ENCODE assay signal across 24 cellular contexts in genomic region chr2:50687327-50687726, GRCh38.
"Had no signal": no experiment of that assay in that cellular context is flagged by ENCODE, and none has a peak within 500 bp of the region (broad histone marks: within the 10 kb centered on the region; RNA-seq: fewer than 3 reads in every experiment).

No MANE protein-coding gene starts in this region.

- DNase-seq: dorsolateral prefrontal cortex; effector CD4-positive, alpha-beta T cell; foreskin fibroblast; gastrocnemius medialis; kidney; left cardiac atrium; left lung; mesenchymal stem cell; naive thymus-derived CD4-positive, alpha-beta T cell; nucleus accumbens; sigmoid colon; spleen; stimulated activated CD4-positive, alpha-beta T cell treated with anti-CD3 and anti-CD28 coated beads, Interleukin-4, amount 100 ng/mL, for 4 hours; stimulated activated naive CD8-positive, alpha-beta T cell treated with anti-CD3 and anti-CD28 coated beads, Interleukin-15, Interleukin-2, amounts not matched to agents 100 U/mL and 50 U/mL, for 24 hours; substantia nigra; testis; tibial artery had no signal

- H3K27me3 ChIP-seq: dorsolateral prefrontal cortex, gastrocnemius medialis, left lung, right atrium auricular region, sigmoid colon, spleen, testis, tibial artery had no signal

- H3K9me3 ChIP-seq: gastrocnemius medialis, left lung, prostate gland, right atrium auricular region, sigmoid colon, spleen, testis, tibial artery had no signal

- ATAC-seq: esophagus mucosa; gastrocnemius medialis; left cardiac atrium; left lung; naive thymus-derived CD4-positive, alpha-beta T cell; stimulated activated memory B cell treated with anti-CD40 and anti-IgM and Interleukin-4, amounts not matched to agents 10 μg/mL and 1 μg/mL and 100 μg/mL, for 72 hours; stimulated activated naive CD8-positive, alpha-beta T cell treated with anti-CD3 and anti-CD28 coated beads, Interleukin-15, Interleukin-2, amounts not matched to agents 100 U/mL and 50 U/mL, for 24 hours had no signal

- H3K4me3 ChIP-seq: dorsolateral prefrontal cortex, gastrocnemius medialis, left lung, prostate gland, right atrium auricular region, sigmoid colon, skin epidermis, spleen, testis, tibial artery had no signal

- H3K36me3 ChIP-seq: gastrocnemius medialis, left lung, prostate gland, right atrium auricular region, sigmoid colon, spleen, tibial artery had no signal

- FAIRE-seq: colon, kidney had no signal

- H3K4me1 ChIP-seq: gastrocnemius medialis, left lung, prostate gland, right atrium auricular region, sigmoid colon, spleen, testis, tibial artery had no signal

- H3K27ac ChIP-seq: dorsolateral prefrontal cortex, epithelial cell of prostate, gastrocnemius medialis, left lung, prostate gland, right atrium auricular region, sigmoid colon, skin epidermis, spleen, testis, tibial artery had no signal
